Comparison of ENCODE assay signal across 18 cellular contexts in genomic region chr1:31782066-31782762, GRCh38. TPM values are rescaled to one million over a fixed set of nuclear protein-coding genes. Genes with fewer than 3 reads are reported as not detected.
DNase-seq lines count a peak whose midpoint lies in the region; ATAC-seq, FAIRE-seq and TF ChIP-seq lines count a peak whose summit lies in the region.
"Had no signal": no experiment of that assay in that cellular context is flagged by ENCODE, and none has a peak within 500 bp of the region (broad histone marks: within the 10 kb centered on the region; RNA-seq: fewer than 3 reads in every experiment).

No MANE protein-coding gene starts in this region.

- H3K4me2 ChIP-seq in K562 (ENCODE audit: insufficient read depth, low read length) = no peak overlapping the region

- no peak for TF ChIP-seq RAD21 in K562 (CRISPR knock-in tag; conservative IDR thresholded peaks at IDR 0.05 in 1 of 2, IDR thresholded peaks at IDR 0.05 in 1 of 2)

- DNase-seq in NCI-H1417 (lab: John Stamatoyannopoulos, UW) = peak in 2 of 3 experiments; percentile 27 to 55
- DNase-seq in NCI-H1417 treated with DMSO at 0.1 percent for 48 hours (lab: John Stamatoyannopoulos, UW) = no peak
- DNase-seq in K562 (ENCODE audit: extremely low read depth in 1 of 4, low spot score in 3 of 4) = no peak
- DNase-seq in stimulated activated CD4-positive, alpha-beta T cell treated with anti-CD3 and anti-CD28 coated beads, Interleukin-2, amount 100 ng/mL, for 48 hours = no peak
- DNase-seq in tibial artery = no peak
- no peak for DNase-seq in putamen (ENCODE audit: low spot score)
- DNase-seq: activated CD8-positive, alpha-beta T cell treated with anti-CD3 and anti-CD28 coated beads, Interleukin-2, amount 10 ng/mL, durations not matched to agents 7 days and 5 days; activated effector memory CD4-positive, alpha-beta T cell treated with anti-CD3 and anti-CD28 coated beads, Interleukin-2, amount 50 U/mL, for 16 hours; body of pancreas; left colon; naive thymus-derived CD8-positive, alpha-beta T cell; NCI-H1930; SIG-M5 had no signal

- H3K4me3 ChIP-seq in K562 (no peak overlapping the region), iPS-15b (ENCODE audit: low read depth, low read length) (peak overlapping the region; percentile 1), tibial artery (no peak overlapping the region)
- H3K4me3 ChIP-seq: body of pancreas had no signal

- no peak for FAIRE-seq in K562 (lab: Jason Lieb, UNC)
- FAIRE-seq: A204.1, GM19239, TTC549 had no signal

- peaks cover 0 to 10% of the 10 kb centered on the region in 2 experiments; a peak in 2 of 5 replicates for H3K27me3 ChIP-seq in K562 (ENCODE audit: control insufficient read depth in 2 of 2, insufficient read depth in 2 of 2, low read length in 2 of 2)
- no peaks in the 10 kb centered on the region for H3K27me3 ChIP-seq in iPS-15b (ENCODE audit: control insufficient read depth, insufficient read depth, low read length)
- H3K27me3 ChIP-seq in tibial artery = peaks cover 0 to 24% of the 10 kb centered on the region in 2 donors
- H3K27me3 ChIP-seq: body of pancreas had no signal

- H3K36me3 ChIP-seq in K562 (ENCODE audit: control insufficient read depth, insufficient read depth, low read length) (no peaks in the 10 kb centered on the region), iPS-15b (ENCODE audit: control insufficient read depth, insufficient read depth, low read length) (no peaks in the 10 kb centered on the region), tibial artery (no peaks in the 10 kb centered on the region)

- H3K9ac ChIP-seq in K562 (ENCODE audit: insufficient read depth in 1 of 2, low read depth in 2 of 2, low read length in 2 of 2) (peak overlapping the region in 1 of 2 experiments; percentile 51; a peak in 1 of 4 replicates), iPS-15b (ENCODE audit: low read depth, low read length) (no peak overlapping the region)

- intact Hi-C loops in K562 (cut with micrococcal nuclease) (loop anchor here (10.0 kb wide), 2 partner anchors 217 to 283 kb away; no protein-coding TSS in a partner anchor), tibial artery (cut with DNase I; ENCODE audit: low total_unique reads) (no loop called here)

- peaks cover 18 to 24% of the 10 kb centered on the region in 2 experiments for H3K4me1 ChIP-seq in K562 (replicated peaks in 1 of 2; ENCODE audit: control insufficient read depth in 2 of 2, insufficient read depth in 2 of 2, low read length in 2 of 2)
- peaks cover 11% of the 10 kb centered on the region for H3K4me1 ChIP-seq in iPS-15b (ENCODE audit: control insufficient read depth, insufficient read depth, low read length)
- no peaks in the 10 kb centered on the region for H3K4me1 ChIP-seq in tibial artery
- H3K4me1 ChIP-seq: body of pancreas had no signal

- TF ChIP-seq CTCF in K562 (IDR thresholded peaks at IDR 0.05 in 2 of 3, conservative IDR thresholded peaks at IDR 0.05 in 1 of 3; ENCODE audit: insufficient read depth in 2 of 3, low read depth in 1 of 3, low read length in 3 of 3) (no peak), tibial artery (IDR thresholded peaks at IDR 0.05) (no peak)

- H3K9me3 ChIP-seq in K562 (replicated peaks; ENCODE audit: control insufficient read depth, insufficient read depth, low read depth, low read length) (no peaks in the 10 kb centered on the region), iPS-15b (ENCODE audit: control insufficient read depth, insufficient read depth, low read length) (no peaks in the 10 kb centered on the region), tibial artery (no peaks in the 10 kb centered on the region)
- H3K9me3 ChIP-seq: body of pancreas had no signal

- no peak for TF ChIP-seq EP300 in K562 (IDR thresholded peaks at IDR 0.05; ENCODE audit: low read length)

- no TSS peak for BruUV-seq in K562 (replicated peaks; lab: Mats Ljungman, UMichigan)

- H3K27ac ChIP-seq in K562 (ENCODE audit: extremely low read depth, low read depth, low read length) (no peak overlapping the region), temporal lobe (ENCODE audit: low read depth, low read length) (peak overlapping the region; percentile 46), tibial artery (no peak overlapping the region)
- H3K27ac ChIP-seq: body of pancreas had no signal

- CTCF ChIA-PET in K562 (lab: Yijun Ruan, JAX; ENCODE audit: low intra/inter-chr PET ratio) = no interaction called here

- no peak overlapping the region for H2AFZ ChIP-seq in K562 (ENCODE audit: low read depth, low read length)

- WGBS in K562 (ENCODE audit: insufficient coverage, low coverage, missing lambda C conversion rate) = 51% methylated on average over 8 of the region's 8 CpGs

- no peaks in the 10 kb centered on the region for H3K79me2 ChIP-seq in K562 (ENCODE audit: control insufficient read depth, insufficient read depth, low read length)

- in situ Hi-C loops in K562 (cut with MboI) = no loop called here

- POLR2A ChIA-PET in K562 (lab: Yijun Ruan, JAX) = interaction anchor here (0.6 to 1.0 kb wide), 2 partner anchors 12 to 61 kb away, joined by 3 to 4 read pairs; no protein-coding TSS in a partner anchor

- H4K20me1 ChIP-seq in K562 (replicated peaks; ENCODE audit: control insufficient read depth, insufficient read depth, low read length) = no peaks in the 10 kb centered on the region

- ATAC-seq in K562 = no peak
- ATAC-seq: activated CD8-positive, alpha-beta T cell treated with anti-CD3 and anti-CD28 coated beads, Interleukin-2, amount 10 ng/mL, durations not matched to agents 7 days and 5 days; body of pancreas; left colon; naive thymus-derived CD8-positive, alpha-beta T cell had no signal

- TF ChIP-seq POLR2A in K562 (conservative IDR thresholded peaks at IDR 0.05) = no peak

- no peaks in the 10 kb centered on the region for H3K9me1 ChIP-seq in K562 (ENCODE audit: control insufficient read depth, insufficient read depth, low read length)

TF ChIP-seq in K562, 482 proteins besides CTCF, POLR2A, EP300 and RAD21 (continues in another document):
- TF ChIP-seq TBP (optimal IDR thresholded peaks at IDR 0.05; ENCODE audit: low read depth, low read length) = no peak
- TF ChIP-seq ATF3 (IDR thresholded peaks at IDR 0.05) = no peak
- no peak for TF ChIP-seq ATF3 (CRISPR knock-in tag; conservative IDR thresholded peaks at IDR 0.05)
- TF ChIP-seq RFX1 (IDR thresholded peaks at IDR 0.05) = peak; percentile 82

RNA-seq across cellular contexts. Expression of gene ADGRB2, which starts 18.1 kb away (rescaled TPM):
- 0.42 and 2.8 TPM in 2 replicates for total RNA-seq in K562 (2011; cell fraction: chromatin; rRNA removed; ENCODE audit: low replicate concordance)
- 1.2 and 2.5 TPM in 2 replicates for total RNA-seq in K562 (2011; cell fraction: nucleolus; rRNA removed)
- 0.31 and 0.44 TPM in 2 replicates for total RNA-seq in K562 (2011; cell fraction: nucleoplasm; rRNA removed)
- total RNA-seq in K562 (2014; rRNA removed) (0.23 and 0.33 TPM in 2 replicates), K562 (2014; rRNA removed; fragmentation: Illumina TruSeq; extraction: Trizol) (0.04 TPM in 1 of 2 replicates, not detected in the other), K562 (2015; rRNA removed; fragmentation: Illumina TruSeq; extraction: Trizol) (0.22 and 0.23 TPM in 2 replicates), K562 (2021) (0.22 and 0.34 TPM in 2 replicates), temporal lobe (60.2 TPM)
- polyA plus RNA-seq in K562 (2011; rRNA removed) (0.14 and 0.38 TPM in 2 replicates), K562 (2014; fragmentation: Illumina TruSeq; extraction: Trizol) (0.07 and 0.11 TPM in 2 replicates), K562 (2014; fragmentation: Nextera tagmentation; extraction: Ambion mirVana) (not detected), K562 (2014; rRNA removed) (0.18 and 0.20 TPM in 2 replicates)
- polyA plus RNA-seq in K562 (2011; cell fraction: cytosol; rRNA removed) = 0.27 and 0.35 TPM in 2 replicates
- 2.0 and 3.4 TPM in 2 replicates for polyA plus RNA-seq in K562 (2011; cell fraction: nucleus; rRNA removed)
- polyA plus RNA-seq in K562 (2012) = 0.17 and 0.54 TPM in 2 replicates
- 0.09 and 0.53 TPM in 2 replicates for polyA minus RNA-seq in K562 (2011; rRNA and poly(A)+ RNA removed)
- polyA minus RNA-seq in K562 (2011; cell fraction: cytosol; rRNA and poly(A)+ RNA removed) = 1.2 TPM in 1 of 2 replicates, not detected in the other
- polyA minus RNA-seq in K562 (2011; cell fraction: nucleus; rRNA and poly(A)+ RNA removed) = 0.67 and 1.7 TPM in 2 replicates

RNA-seq across cellular contexts. Expression of gene SPOCD1, which starts 33.6 kb away (rescaled TPM):
- total RNA-seq in K562 (2011; cell fraction: chromatin; rRNA removed; ENCODE audit: low replicate concordance) = 1.5 and 3.2 TPM in 2 replicates
- 2.8 and 3.0 TPM in 2 replicates for total RNA-seq in K562 (2011; cell fraction: nucleolus; rRNA removed)
- total RNA-seq in K562 (2011; cell fraction: nucleoplasm; rRNA removed) = 3.4 and 4.1 TPM in 2 replicates
- total RNA-seq in K562 (2014; rRNA removed) = 0.20 and 0.27 TPM in 2 replicates
- 0.16 and 0.36 TPM in 2 replicates for total RNA-seq in K562 (2014; rRNA removed; fragmentation: Illumina TruSeq; extraction: Trizol)
- total RNA-seq in K562 (2015; rRNA removed; fragmentation: Illumina TruSeq; extraction: Trizol) = 0.23 and 0.25 TPM in 2 replicates
- total RNA-seq in K562 (2021) = 0.22 and 0.71 TPM in 2 replicates
- polyA plus RNA-seq in K562 (2011; rRNA removed) = 0.39 and 0.63 TPM in 2 replicates
- polyA plus RNA-seq in K562 (2011; cell fraction: cytosol; rRNA removed) = 0.31 and 0.60 TPM in 2 replicates
- polyA plus RNA-seq in K562 (2011; cell fraction: nucleus; rRNA removed) = 1.6 and 2.8 TPM in 2 replicates
- polyA plus RNA-seq in K562 (2012) = 0.17 and 1.2 TPM in 2 replicates
- 0.19 and 0.42 TPM in 2 replicates for polyA plus RNA-seq in K562 (2014; fragmentation: Illumina TruSeq; extraction: Trizol)
- under 1 TPM in 1 of 2 experiments, not detected in 1; 0.03 TPM for polyA plus RNA-seq in K562 (2014; fragmentation: Nextera tagmentation; extraction: Ambion mirVana)
- polyA plus RNA-seq in K562 (2014; rRNA removed) = 0.25 and 0.46 TPM in 2 replicates
- polyA minus RNA-seq in K562 (2011; rRNA and poly(A)+ RNA removed) = 0.21 and 0.67 TPM in 2 replicates
- 0.38 TPM in 1 of 2 replicates, not detected in the other for polyA minus RNA-seq in K562 (2011; cell fraction: cytosol; rRNA and poly(A)+ RNA removed)
- 1.00 and 1.9 TPM in 2 replicates for polyA minus RNA-seq in K562 (2011; cell fraction: nucleus; rRNA and poly(A)+ RNA removed)
- total RNA-seq in temporal lobe = not detected
- total RNA-seq: activated CD8-positive, alpha-beta T cell treated with anti-CD3 and anti-CD28 coated beads, Interleukin-2, amount 10 ng/mL, durations not matched to agents 7 days and 5 days had no signal
- polyA plus RNA-seq: naive thymus-derived CD8-positive, alpha-beta T cell had no signal

Comparison
In these comparisons a context has a peak if more than half of its experiments do, and no peak if none do; other contexts are left out.
1. DNase-seq: peak in NCI-H1417 (2 of 3); none in NCI-H1417 treated with DMSO at 0.1 percent for 48 hours (single experiment), K562 (0 of 4), stimulated activated CD4-positive, alpha-beta T cell treated with anti-CD3 and anti-CD28 coated beads, Interleukin-2, amount 100 ng/mL, for 48 hours (0 of 2), tibial artery (0 of 2) and putamen (single experiment).
2. RNA of gene ADGRB2, which starts 18.1 kb away (total RNA-seq): 60.2 TPM in temporal lobe (single experiment); 0.04 to 2.8 TPM in K562; every median in the first group is over 10 times any median in the second.